ENCODE assay signal across 18 cellular contexts in genomic region chr18:46010050-46010449, GRCh38.
"Had no signal": no experiment of that assay in that cellular context is flagged by ENCODE, and none has a peak within 500 bp of the region (broad histone marks: within the 10 kb centered on the region; RNA-seq: fewer than 3 reads in every experiment).

No MANE protein-coding gene starts in this region.

- DNase-seq: cerebellar nuclear complex; colonic mucosa; effector CD4-positive, alpha-beta T cell; endodermal cell; foreskin melanocyte; kidney; mesendoderm; naive B cell; retina; stimulated activated CD4-positive, alpha-beta T cell treated with anti-CD3 and anti-CD28 coated beads, Interleukin-2, amount 100 ng/mL, for 24 hours; stimulated activated CD4-positive, alpha-beta T cell treated with anti-CD3 and anti-CD28 coated beads, Interleukin-4, amount 100 ng/mL, for 4 hours; testis; transverse colon had no signal

- H3K27ac Mint-ChIP-seq: endodermal cell; naive B cell; nephron; stimulated activated naive CD8-positive, alpha-beta T cell treated with anti-CD3 and anti-CD28 coated beads, Interleukin-15, Interleukin-2, amounts not matched to agents 100 ng/mL and 50 ng/mL, for 24 hours had no signal

- H3K36me3 ChIP-seq: colonic mucosa, prostate gland had no signal

- H3K4me3 ChIP-seq: colonic mucosa, hepatocyte, prostate gland, testis, transverse colon had no signal

- H3K27me3 ChIP-seq: colonic mucosa, hepatocyte, testis, transverse colon had no signal

- H3K9me3 Mint-ChIP-seq: endodermal cell; naive B cell; nephron; stimulated activated naive CD8-positive, alpha-beta T cell treated with anti-CD3 and anti-CD28 coated beads, Interleukin-15, Interleukin-2, amounts not matched to agents 100 ng/mL and 50 ng/mL, for 24 hours had no signal

- H3K27me3 Mint-ChIP-seq: naive B cell; stimulated activated naive CD8-positive, alpha-beta T cell treated with anti-CD3 and anti-CD28 coated beads, Interleukin-15, Interleukin-2, amounts not matched to agents 100 ng/mL and 50 ng/mL, for 24 hours had no signal

- H3K36me3 Mint-ChIP-seq: naive B cell had no signal

- H3K27ac ChIP-seq: colonic mucosa, hepatocyte, parathyroid adenoma, prostate gland, testis, transverse colon had no signal

- H3K4me1 Mint-ChIP-seq: endodermal cell, nephron had no signal

- H3K9me3 ChIP-seq: colonic mucosa, prostate gland, testis, transverse colon had no signal

- H3K4me3 Mint-ChIP-seq: endodermal cell; naive B cell; nephron; stimulated activated naive CD8-positive, alpha-beta T cell treated with anti-CD3 and anti-CD28 coated beads, Interleukin-15, Interleukin-2, amounts not matched to agents 100 ng/mL and 50 ng/mL, for 24 hours had no signal

- H3K4me1 ChIP-seq: colonic mucosa, parathyroid adenoma, prostate gland, testis, transverse colon had no signal
